Comparison of ENCODE assay signal across 8 cellular contexts in the genomic region with DNA sequence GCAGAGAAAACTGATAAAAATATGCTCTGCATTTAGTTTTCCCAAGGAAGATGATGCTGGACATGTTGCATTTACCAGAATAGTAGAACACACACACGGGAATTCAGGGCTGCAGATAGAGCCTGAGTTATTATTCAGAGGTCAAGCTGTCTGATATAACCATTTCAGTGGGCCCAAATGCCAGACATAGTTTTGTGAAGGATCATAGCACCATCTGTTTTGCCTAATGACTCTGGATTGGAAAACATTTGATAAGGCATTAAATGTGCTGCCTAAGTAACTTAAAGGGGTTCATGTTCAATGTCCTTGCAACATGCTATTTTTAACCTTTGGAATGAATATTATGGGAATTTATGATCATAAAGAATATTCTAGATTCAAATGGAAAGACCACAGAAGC.
A peak's percentile ranks its signal among the peaks of the same experiment; 100 is the strongest.
DNase-seq lines count a peak whose midpoint lies in the region; FAIRE-seq and TF ChIP-seq lines count a peak whose summit lies in the region.
"Not testable (repeated sequence)": the region's sequence is repeated elsewhere in the genome, so short reads cannot be mapped to it uniquely, and the experiment has no call there.

No MANE protein-coding gene starts in this region.

- DNase-seq in ACHN (peak; percentile 1), EL (peak; percentile 83), HS-5 (ENCODE audit: low read depth) (peak; percentile 36), NCI-H69 (lab: John Stamatoyannopoulos, UW) (peak; percentile 16), brain microvascular endothelial cell (peak; percentile 41), fibroblast of the aortic adventitia (ENCODE audit: low read depth) (peak; percentile 45), kidney glomerular epithelial cell (lab: John Stamatoyannopoulos, UW) (peak; percentile 9)
- DNase-seq in urothelium cell line (ENCODE audit: low spot score) = not testable (repeated sequence)

- TF ChIP-seq CTCF in brain microvascular endothelial cell (IDR thresholded peaks at IDR 0.05; ENCODE audit: low read depth, low read length, missing control alignments); fibroblast of the aortic adventitia (IDR thresholded peaks at IDR 0.05; ENCODE audit: insufficient read depth, low read length): not testable (repeated sequence)

- in situ Hi-C loops in ACHN (cut with HindIII; ENCODE audit: low pct_ligation_motif_present, low pct_unique_long_range_greater_than_20kb, low sequenced_read_pairs); brain microvascular endothelial cell (cut with HindIII; ENCODE audit: low pct_ligation_motif_present, low sequenced_read_pairs): not testable (repeated sequence)

- not testable (repeated sequence) for H3K27me3 ChIP-seq in brain microvascular endothelial cell (replicated peaks)

- not testable (repeated sequence) for H3K27ac ChIP-seq in brain microvascular endothelial cell

- peak; percentile 91 for FAIRE-seq in urothelium cell line (lab: Jason Lieb, UNC)

- H3K36me3 ChIP-seq in brain microvascular endothelial cell (replicated peaks) = not testable (repeated sequence)

- not testable (repeated sequence) for H3K4me3 ChIP-seq in brain microvascular endothelial cell (ENCODE audit: low read depth, low read length); fibroblast of the aortic adventitia (ENCODE audit: low read depth, low read length)
